1 cellular context compared by ENCODE assay signal in genomic region chr3:44902628-44903027, GRCh38.
TF ChIP-seq lines count a peak whose summit lies in the region.

No MANE protein-coding gene starts in this region.

TF ChIP-seq in HepG2, 621 proteins besides CTCF, POLR2A, EP300 and RAD21 (continued from another document):
- no peak for TF ChIP-seq ZNF350 (CRISPR knock-in tag; IDR thresholded peaks at IDR 0.05; ENCODE audit: borderline replicate concordance, low read depth)
- TF ChIP-seq ZNF274 (CRISPR knock-in tag; IDR thresholded peaks at IDR 0.05), result no peak
- TF ChIP-seq FOXA3 (CRISPR knock-in tag; IDR thresholded peaks at IDR 0.05), result no peak
- TF ChIP-seq MLLT10 (CRISPR knock-in tag; IDR thresholded peaks at IDR 0.05), result no peak
- TF ChIP-seq MIER2 (CRISPR knock-in tag; IDR thresholded peaks at IDR 0.05), result no peak
- no peak for TF ChIP-seq MTERF4 (CRISPR knock-in tag; IDR thresholded peaks at IDR 0.05)
- TF ChIP-seq SOX6 (IDR thresholded peaks at IDR 0.05), result no peak
- TF ChIP-seq SOX6 (CRISPR knock-in tag; IDR thresholded peaks at IDR 0.05), result peak; percentile 76
- peak; percentile 64 for TF ChIP-seq TCF7 (IDR thresholded peaks at IDR 0.05; ENCODE audit: low read depth)
- no peak for TF ChIP-seq FOXP1 (IDR thresholded peaks at IDR 0.05)
- TF ChIP-seq FOXP1 (CRISPR knock-in tag; IDR thresholded peaks at IDR 0.05), result peak; percentile 46; the same call in 1 of the 2 replicates
- TF ChIP-seq TERF1 (CRISPR knock-in tag; IDR thresholded peaks at IDR 0.05), result no peak
- peak; percentile 53 for TF ChIP-seq MAX (IDR thresholded peaks at IDR 0.05)
- TF ChIP-seq ZBTB20 (CRISPR knock-in tag; IDR thresholded peaks at IDR 0.05; ENCODE audit: borderline replicate concordance, low read depth), result no peak
- TF ChIP-seq SOX13 (IDR thresholded peaks at IDR 0.05), result no peak
- peak in 1 of 2 experiments; percentile 72; a peak in 2 of 4 replicates for TF ChIP-seq SOX13 (CRISPR knock-in tag; conservative IDR thresholded peaks at IDR 0.05 in 1 of 2, IDR thresholded peaks at IDR 0.05 in 1 of 2)
